In the genomic region with DNA sequence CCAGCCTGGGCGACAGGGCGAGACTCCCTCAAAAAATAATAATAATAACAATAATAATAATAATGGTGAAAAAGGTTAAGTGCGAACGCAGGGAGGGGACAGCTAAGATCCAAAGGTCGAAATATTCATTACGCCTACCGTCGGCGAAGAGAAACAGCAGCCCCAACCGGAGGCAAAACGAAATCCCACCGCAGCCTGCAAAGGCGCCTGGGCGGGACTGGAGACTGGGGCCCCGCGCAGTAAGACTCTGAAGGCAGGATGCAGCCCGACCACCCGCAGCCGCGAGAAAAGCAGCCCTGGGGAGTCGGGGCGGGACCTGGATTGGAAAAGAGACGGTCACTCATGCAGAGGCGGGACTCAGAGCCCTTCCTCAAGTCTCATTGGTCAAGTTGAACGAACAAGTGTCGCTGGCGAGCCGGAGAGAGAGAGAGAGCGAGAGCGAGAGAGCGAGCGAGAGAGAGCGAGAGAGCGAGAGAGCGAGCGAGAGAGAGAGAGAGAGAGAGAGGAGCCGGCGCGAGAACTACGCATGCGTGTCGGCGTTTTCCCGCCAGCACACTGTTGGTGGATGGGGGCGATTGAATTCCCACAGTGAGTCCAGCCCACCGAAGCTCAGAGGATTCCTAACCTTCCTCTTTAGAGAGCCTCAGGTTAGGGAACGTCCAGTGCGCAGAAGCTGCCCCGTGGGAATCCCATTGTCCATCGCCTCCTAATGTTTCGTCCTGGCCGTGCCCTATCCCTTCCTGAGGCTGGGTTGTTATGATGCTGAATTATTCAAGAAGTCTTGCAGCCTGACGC, we compare ENCODE assay signal across 8 cellular contexts. TPM values are rescaled to one million over a fixed set of nuclear protein-coding genes. Genes with fewer than 3 reads are reported as not detected.
DNase-seq lines count a peak whose midpoint lies in the region; ATAC-seq and TF ChIP-seq lines count a peak whose summit lies in the region.

No MANE protein-coding gene starts in this region.

- TF ChIP-seq CTCF in endothelial cell (IDR thresholded peaks at IDR 0.05; ENCODE audit: unreplicated experiment) = peak; percentile 29

- H3K36me3 ChIP-seq in HUES48 (ENCODE audit: control insufficient read depth, insufficient read depth, low read length) (peaks cover 15% of the 10 kb centered on the region; the same call in 1 of the 2 replicates), NT2/D1 (ENCODE audit: insufficient read depth, insufficient read length, low read length) (peaks cover 38% of the 10 kb centered on the region)

- H3K4me1 ChIP-seq in HUES48 (ENCODE audit: control insufficient read depth, insufficient read depth, low read length) (peaks cover 3% of the 10 kb centered on the region; the same call in 1 of the 2 replicates), NT2/D1 (ENCODE audit: insufficient read depth, insufficient read length) (peaks cover 8% of the 10 kb centered on the region)

- H3K27me3 Mint-ChIP-seq in endothelial cell (ENCODE audit: unreplicated experiment) = peaks cover 19% of the 10 kb centered on the region

- DNase-seq in DMS 273 (lab: John Stamatoyannopoulos, UW; ENCODE audit: unreplicated experiment) (peak; percentile 100), NT2/D1 (ENCODE audit: low read depth, low spot score) (peak; percentile 99), endothelial cell (ENCODE audit: low spot score) (peak; percentile 95), midbrain (lab: John Stamatoyannopoulos, UW) (peak; percentile 99)
- peak; percentile 91 for DNase-seq in activated CD8-positive, alpha-beta memory T cell treated with anti-CD3 and anti-CD28 coated beads, Interleukin-2, amount 50 U/mL, for 24 hours (ENCODE audit: extremely low read depth)
- peak; percentile 97 for DNase-seq in stimulated activated CD8-positive, alpha-beta memory T cell treated with anti-CD3 and anti-CD28 coated beads, Interleukin-15, amount 100 ng/mL, for 48 hours (ENCODE audit: low read depth in 2 of 2)

- peak overlapping the region; percentile 92 for H3K4me3 Mint-ChIP-seq in endothelial cell (ENCODE audit: unreplicated experiment)

- peaks cover 27% of the 10 kb centered on the region for H3K4me1 Mint-ChIP-seq in endothelial cell (ENCODE audit: unreplicated experiment)

- peak overlapping the region; percentile 76 for H3K9ac ChIP-seq in HUES48 (ENCODE audit: low read depth, low read length)
- H3K9ac ChIP-seq in NT2/D1 (ENCODE audit: insufficient read length, low read depth) = peak overlapping the region; percentile 85

- ATAC-seq in GM21423 (IDR thresholded peaks at IDR 0.05; ENCODE audit: unreplicated experiment) = peak; percentile 88

- peaks cover 16% of the 10 kb centered on the region for H3K27me3 ChIP-seq in HUES48 (ENCODE audit: control insufficient read depth, insufficient read depth, low read length)
- H3K27me3 ChIP-seq in NT2/D1 (ENCODE audit: insufficient read depth, insufficient read length) = no peaks in the 10 kb centered on the region

- H3K36me3 Mint-ChIP-seq in endothelial cell (ENCODE audit: low read depth, unreplicated experiment) = peaks cover 15% of the 10 kb centered on the region

- H3K27ac ChIP-seq in HUES48 (ENCODE audit: low read depth, low read length) = peak overlapping the region; percentile 98

- H3K4me3 ChIP-seq in HUES48 (ENCODE audit: low read depth, low read length) (peak overlapping the region; percentile 72), NT2/D1 (ENCODE audit: insufficient read length, low read depth) (peak overlapping the region; percentile 69)

- no peaks in the 10 kb centered on the region for H3K9me3 ChIP-seq in HUES48 (ENCODE audit: control insufficient read depth, insufficient read depth, low read length)
- no peaks in the 10 kb centered on the region for H3K9me3 ChIP-seq in NT2/D1 (ENCODE audit: insufficient read depth, low read length)

- H3K9me3 Mint-ChIP-seq in endothelial cell (ENCODE audit: unreplicated experiment) = no peaks in the 10 kb centered on the region

- peak overlapping the region; percentile 90 for H3K27ac Mint-ChIP-seq in endothelial cell (ENCODE audit: unreplicated experiment)

RNA-seq across cellular contexts. Expression of a gene that starts 10.7 kb away (rescaled TPM):
- total RNA-seq in endothelial cell (ENCODE audit: unreplicated experiment) = 54.1 TPM

RNA-seq across cellular contexts. Expression of a gene that starts 17.6 kb away (rescaled TPM):
- 54.9 TPM for total RNA-seq in endothelial cell (ENCODE audit: unreplicated experiment)

RNA-seq across cellular contexts. Expression of a gene that starts 28.7 kb away (rescaled TPM):
- 62.8 TPM for total RNA-seq in endothelial cell (ENCODE audit: unreplicated experiment)

RNA-seq across cellular contexts. Expression of a gene that starts 32.7 kb away (rescaled TPM):
- 7.3 TPM for total RNA-seq in endothelial cell (ENCODE audit: unreplicated experiment)

RNA-seq across cellular contexts. Expression of a gene that starts 36.1 kb away (rescaled TPM):
- total RNA-seq in endothelial cell (ENCODE audit: unreplicated experiment) = 38.8 TPM

Comparison
In these comparisons a context has a peak if more than half of its experiments do, and no peak if none do; other contexts are left out.
1. Peak in every context shown above with its lines: DNase-seq, ATAC-seq, H3K4me3 ChIP-seq and H3K27ac ChIP-seq.